In genomic region chr3:38136807-38137614, GRCh38 we compare ENCODE assay signal across 1 cellular context.
TF ChIP-seq lines count a peak whose summit lies in the region.

Gene ACAA1, minus strand, starts transcription at chr3:38137127. Its CDS starts 92 bp downstream, at chr3:38137035.

TF ChIP-seq in HEK293, 187 proteins besides CTCF, POLR2A, EP300 and RAD21 (continued from another document and continues in another):
- TF ChIP-seq ELK4 (IDR thresholded peaks at IDR 0.05; ENCODE audit: borderline replicate concordance, low read depth, low read length) (peak; percentile 43; the same call in 1 of the 2 replicates), ZNF133 (tag by site-specific recombination; IDR thresholded peaks at IDR 0.05) (no peak), ZFP41 (tag by site-specific recombination; IDR thresholded peaks at IDR 0.05; ENCODE audit: borderline replicate concordance) (no peak), ZNF555 (tag by site-specific recombination; conservative IDR thresholded peaks at IDR 0.05) (no peak), ZNF184 (tag by site-specific recombination; IDR thresholded peaks at IDR 0.05) (no peak), ZNF626 (tag by site-specific recombination; IDR thresholded peaks at IDR 0.05) (no peak), ZNF354C (tag by site-specific recombination; IDR thresholded peaks at IDR 0.05; ENCODE audit: borderline replicate concordance, low read depth) (no peak), ZNF843 (tag by site-specific recombination; IDR thresholded peaks at IDR 0.05) (no peak), GFI1B (tag by site-specific recombination; IDR thresholded peaks at IDR 0.05) (no peak), ZNF416 (tag by site-specific recombination; IDR thresholded peaks at IDR 0.05) (no peak), ZNF629 (tag by site-specific recombination; IDR thresholded peaks at IDR 0.05) (peak; percentile 18; the same call in 1 of the 2 replicates), KLF16 (tag by site-specific recombination; IDR thresholded peaks at IDR 0.05) (no peak), GLI4 (tag by site-specific recombination; IDR thresholded peaks at IDR 0.05) (no peak), ZNF549 (tag by site-specific recombination; IDR thresholded peaks at IDR 0.05) (no peak), ZNF302 (tag by site-specific recombination; IDR thresholded peaks at IDR 0.05; ENCODE audit: low read depth) (no peak), GLI2 (tag by site-specific recombination; IDR thresholded peaks at IDR 0.05; ENCODE audit: borderline replicate concordance, low read depth) (no peak), GLIS2 (tag by site-specific recombination; IDR thresholded peaks at IDR 0.05) (peak; percentile 17; the same call in 1 of the 2 replicates), ZFP3 (tag by site-specific recombination; IDR thresholded peaks at IDR 0.05; ENCODE audit: low read depth) (no peak), ZNF449 (tag by site-specific recombination; IDR thresholded peaks at IDR 0.05) (peak; percentile 99), FEZF1 (tag by site-specific recombination; IDR thresholded peaks at IDR 0.05) (no peak), ZIC2 (tag by site-specific recombination; IDR thresholded peaks at IDR 0.05) (no peak), ZNF311 (tag by site-specific recombination; IDR thresholded peaks at IDR 0.05; ENCODE audit: borderline replicate concordance) (no peak), ZNF292 (tag by site-specific recombination; IDR thresholded peaks at IDR 0.05; ENCODE audit: borderline replicate concordance, low read depth) (no peak), ZNF341 (tag by site-specific recombination; IDR thresholded peaks at IDR 0.05; ENCODE audit: low read depth) (peak; percentile 10; the same call in 1 of the 2 replicates), ZNF624 (tag by site-specific recombination; IDR thresholded peaks at IDR 0.05) (no peak), TRIM28 (IDR thresholded peaks at IDR 0.05; ENCODE audit: borderline replicate concordance, low read length) (no peak), ZNF548 (tag by site-specific recombination; IDR thresholded peaks at IDR 0.05) (no peak), ZNF202 (tag by site-specific recombination; IDR thresholded peaks at IDR 0.05; ENCODE audit: borderline replicate concordance) (no peak), MYNN (tag by site-specific recombination; IDR thresholded peaks at IDR 0.05; ENCODE audit: borderline replicate concordance) (no peak), ZNF544 (tag by site-specific recombination; IDR thresholded peaks at IDR 0.05) (no peak), ZBTB17 (tag by site-specific recombination; IDR thresholded peaks at IDR 0.05) (no peak), WT1 (tag by site-specific recombination; IDR thresholded peaks at IDR 0.05) (no peak), ZNF791 (tag by site-specific recombination; IDR thresholded peaks at IDR 0.05) (no peak), ZNF623 (tag by site-specific recombination; IDR thresholded peaks at IDR 0.05) (no peak), ZNF24 (tag by site-specific recombination; IDR thresholded peaks at IDR 0.05) (no peak), ZNF658 (tag by site-specific recombination; IDR thresholded peaks at IDR 0.05) (no peak), ZNF837 (tag by site-specific recombination; IDR thresholded peaks at IDR 0.05) (no peak), ZNF404 (tag by site-specific recombination; IDR thresholded peaks at IDR 0.05) (no peak), ZNF16 (tag by site-specific recombination; IDR thresholded peaks at IDR 0.05; ENCODE audit: low read depth) (no peak), ZNF2 (tag by site-specific recombination; IDR thresholded peaks at IDR 0.05) (no peak), ZBTB1 (tag by site-specific recombination; IDR thresholded peaks at IDR 0.05) (no peak), ZBTB10 (tag by site-specific recombination; IDR thresholded peaks at IDR 0.05) (no peak), ZNF692 (tag by site-specific recombination; IDR thresholded peaks at IDR 0.05) (0 out of 2 replicates have a peak, but pooled peaks have one; percentile 69), SCRT2 (tag by site-specific recombination; IDR thresholded peaks at IDR 0.05) (no peak), EGR2 (tag by site-specific recombination; IDR thresholded peaks at IDR 0.05; ENCODE audit: low read depth) (peak; percentile 26; the same call in 1 of the 2 replicates), HOXD13 (CRISPR knock-in tag; IDR thresholded peaks at IDR 0.05; ENCODE audit: borderline replicate concordance) (no peak), ZFP69B (tag by site-specific recombination; IDR thresholded peaks at IDR 0.05) (peak; percentile 62; the same call in 1 of the 2 replicates), ZNF112 (tag by site-specific recombination; IDR thresholded peaks at IDR 0.05) (no peak), PRDM1 (tag by site-specific recombination; IDR thresholded peaks at IDR 0.05) (no peak), ZBTB26 (tag by site-specific recombination; optimal IDR thresholded peaks at IDR 0.05) (peak; percentile 49), RBAK (tag by site-specific recombination; IDR thresholded peaks at IDR 0.05) (no peak), ZNF510 (tag by site-specific recombination; IDR thresholded peaks at IDR 0.05; ENCODE audit: insufficient replicate concordance) (no peak), ZNF654 (tag by site-specific recombination; IDR thresholded peaks at IDR 0.05; ENCODE audit: low read depth) (no peak), ZNF571 (tag by site-specific recombination; IDR thresholded peaks at IDR 0.05) (no peak), ZSCAN23 (tag by site-specific recombination; IDR thresholded peaks at IDR 0.05) (no peak), ZNF558 (tag by site-specific recombination; IDR thresholded peaks at IDR 0.05) (no peak), ZFHX2 (tag by site-specific recombination; conservative IDR thresholded peaks at IDR 0.05) (no peak), HOXC10 (CRISPR knock-in tag; IDR thresholded peaks at IDR 0.05) (no peak), BCL11A (tag by site-specific recombination; IDR thresholded peaks at IDR 0.05; ENCODE audit: low read depth) (no peak), ZNF26 (tag by site-specific recombination; IDR thresholded peaks at IDR 0.05) (no peak)
- TF ChIP-seq, protein P1, sequence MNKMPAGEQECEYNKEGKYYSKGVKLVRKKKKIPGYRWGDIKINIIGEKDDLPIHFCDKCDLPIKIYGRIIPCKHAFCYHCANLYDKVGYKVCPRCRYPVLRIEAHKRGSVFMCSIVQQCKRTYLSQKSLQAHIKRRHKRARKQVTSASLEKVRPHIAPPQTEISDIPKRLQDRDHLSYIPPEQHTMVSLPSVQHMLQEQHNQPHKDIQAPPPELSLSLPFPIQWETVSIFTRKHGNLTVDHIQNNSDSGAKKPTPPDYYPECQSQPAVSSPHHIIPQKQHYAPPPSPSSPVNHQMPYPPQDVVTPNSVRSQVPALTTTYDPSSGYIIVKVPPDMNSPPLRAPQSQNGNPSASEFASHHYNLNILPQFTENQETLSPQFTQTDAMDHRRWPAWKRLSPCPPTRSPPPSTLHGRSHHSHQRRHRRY (tag by site-specific recombination; IDR thresholded peaks at IDR 0.05): no peak
- TF ChIP-seq, protein P2, sequence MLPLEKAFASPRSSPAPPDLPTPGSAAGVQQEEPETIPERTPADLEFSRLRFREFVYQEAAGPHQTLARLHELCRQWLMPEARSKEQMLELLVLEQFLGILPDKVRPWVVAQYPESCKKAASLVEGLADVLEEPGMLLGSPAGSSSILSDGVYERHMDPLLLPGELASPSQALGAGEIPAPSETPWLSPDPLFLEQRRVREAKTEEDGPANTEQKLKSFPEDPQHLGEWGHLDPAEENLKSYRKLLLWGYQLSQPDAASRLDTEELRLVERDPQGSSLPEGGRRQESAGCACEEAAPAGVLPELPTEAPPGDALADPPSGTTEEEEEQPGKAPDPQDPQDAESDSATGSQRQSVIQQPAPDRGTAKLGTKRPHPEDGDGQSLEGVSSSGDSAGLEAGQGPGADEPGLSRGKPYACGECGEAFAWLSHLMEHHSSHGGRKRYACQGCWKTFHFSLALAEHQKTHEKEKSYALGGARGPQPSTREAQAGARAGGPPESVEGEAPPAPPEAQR (tag by site-specific recombination; IDR thresholded peaks at IDR 0.05): no peak
- TF ChIP-seq, protein P3, sequence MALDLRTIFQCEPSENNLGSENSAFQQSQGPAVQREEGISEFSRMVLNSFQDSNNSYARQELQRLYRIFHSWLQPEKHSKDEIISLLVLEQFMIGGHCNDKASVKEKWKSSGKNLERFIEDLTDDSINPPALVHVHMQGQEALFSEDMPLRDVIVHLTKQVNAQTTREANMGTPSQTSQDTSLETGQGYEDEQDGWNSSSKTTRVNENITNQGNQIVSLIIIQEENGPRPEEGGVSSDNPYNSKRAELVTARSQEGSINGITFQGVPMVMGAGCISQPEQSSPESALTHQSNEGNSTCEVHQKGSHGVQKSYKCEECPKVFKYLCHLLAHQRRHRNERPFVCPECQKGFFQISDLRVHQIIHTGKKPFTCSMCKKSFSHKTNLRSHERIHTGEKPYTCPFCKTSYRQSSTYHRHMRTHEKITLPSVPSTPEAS (tag by site-specific recombination; IDR thresholded peaks at IDR 0.05): no peak
